Comparison of ENCODE assay signal across 8 cellular contexts in the genomic region with DNA sequence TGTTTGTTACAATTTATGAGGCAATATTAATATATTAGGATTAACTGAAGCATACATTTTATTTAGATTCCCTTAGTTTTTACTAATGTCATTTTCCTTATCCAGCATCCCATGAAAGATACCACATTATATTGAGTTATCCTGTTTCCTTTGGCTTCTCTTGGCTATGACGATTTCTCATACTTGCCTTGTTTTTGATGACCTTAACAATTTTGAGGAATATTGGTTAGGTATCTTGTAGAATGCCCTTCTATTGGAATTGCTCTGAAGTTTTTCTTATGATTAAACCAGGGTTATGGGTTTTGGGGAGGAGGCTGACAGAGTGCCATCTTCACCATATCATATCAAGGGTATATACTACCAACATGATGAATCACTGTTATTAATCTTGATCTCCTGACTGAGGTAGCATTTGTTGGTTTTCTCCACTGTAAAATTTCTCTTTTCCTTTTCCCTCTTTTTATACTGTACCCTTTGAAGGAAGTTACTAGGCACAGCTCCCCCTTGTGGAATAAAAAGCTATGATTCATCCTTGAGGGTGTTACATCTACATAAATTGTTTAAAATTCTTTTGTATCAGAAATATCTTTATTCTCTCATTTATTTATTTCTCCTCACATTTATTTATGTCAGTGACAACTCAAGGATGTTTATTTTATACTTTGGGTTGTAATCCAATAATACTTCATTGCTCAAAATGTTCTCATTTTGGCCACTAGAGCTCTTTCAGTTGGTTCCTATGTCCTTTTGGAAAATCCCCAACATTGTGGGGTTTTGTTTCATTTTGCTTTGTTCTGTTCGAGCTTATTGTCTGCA.
A peak's percentile ranks its signal among the peaks of the same experiment; 100 is the strongest.
DNase-seq lines count a peak whose midpoint lies in the region; ATAC-seq, FAIRE-seq and TF ChIP-seq lines count a peak whose summit lies in the region.

No MANE protein-coding gene starts in this region.

- H3K27me3 ChIP-seq in HepG2 (ENCODE audit: control insufficient read depth in 1 of 2, insufficient read depth in 2 of 2, low read length in 2 of 2) = no peaks in the 10 kb centered on the region

- H3K4me3 Mint-ChIP-seq in WTC11 = no peak overlapping the region

- no peaks in the 10 kb centered on the region for H3K36me3 ChIP-seq in HepG2 (replicated peaks in 1 of 2; ENCODE audit: control insufficient read depth in 1 of 2, insufficient read depth in 2 of 2, low read length in 2 of 2)

- H3K79me2 ChIP-seq in HepG2 (ENCODE audit: insufficient read depth, low read length) = no peaks in the 10 kb centered on the region

- no peak overlapping the region for H3K9ac ChIP-seq in HepG2 (ENCODE audit: insufficient read depth, low read depth, low read length)

- DNase-seq in NCI-H2081 (lab: John Stamatoyannopoulos, UW) = peak; percentile 8
- no peak for DNase-seq in NCI-H2081 treated with DMSO at 0.1 percent for 48 hours (lab: John Stamatoyannopoulos, UW)
- DNase-seq in WTC11 (ENCODE audit: low spot score) = no peak
- peak; percentile 5 for DNase-seq in HepG2 (ENCODE audit: low spot score)
- no peak for DNase-seq in urothelium cell line (ENCODE audit: low spot score)
- DNase-seq in NCI-H446 treated with DMSO at 0.1 percent for 48 hours (lab: John Stamatoyannopoulos, UW) = no peak
- no peak for DNase-seq in activated CD8-positive, alpha-beta memory T cell treated with anti-CD3 and anti-CD28 coated beads, Interleukin-2, amount 50 U/mL, for 4 hours

- no peaks in the 10 kb centered on the region for H3K9me3 ChIP-seq in HepG2 (ENCODE audit: low read length)

- intact Hi-C loops in HepG2 (cut with micrococcal nuclease; ENCODE audit: unreplicated experiment) = loop anchor here (1.0 kb wide), 1 partner anchor 433 kb away; no protein-coding TSS in a partner anchor

- H2AFZ ChIP-seq in HepG2 (ENCODE audit: low read length) = no peak overlapping the region

- TF ChIP-seq EP300 in HepG2 (IDR thresholded peaks at IDR 0.05; ENCODE audit: low read depth in 2 of 2, low read length in 2 of 2) (no peak), HepG2 (CRISPR knock-in tag; IDR thresholded peaks at IDR 0.05; ENCODE audit: borderline replicate concordance) (no peak)

- H3K4me3 ChIP-seq in HepG2 (replicated peaks in 1 of 3; ENCODE audit: insufficient read depth in 1 of 3, low read depth in 2 of 3, low read length in 3 of 3) = no peak overlapping the region

- no peak for TF ChIP-seq POLR2A in HepG2 (IDR thresholded peaks at IDR 0.05; ENCODE audit: insufficient read depth in 1 of 2, low read depth in 2 of 2, low read length in 2 of 2)

- in situ Hi-C loops in HepG2 (cut with HindIII; ENCODE audit: extremely low pct_ligation_motif_present, low pct_unique_long_range_greater_than_20kb) = no loop called here

- H3K4me2 ChIP-seq in HepG2 (ENCODE audit: low read depth, low read length) = no peak overlapping the region

- H3K27ac ChIP-seq in HepG2 (ENCODE audit: extremely low read length, insufficient read depth, low read length) = no peak overlapping the region

- CTCF ChIA-PET in WTC11 (lab: Charles Lee) = interaction anchor here (0.6 to 1.7 kb wide), 24 partner anchors 9 to 1294 kb away, joined by 3 to 10 read pairs (median 4); a partner anchor contains a TSS
- CTCF ChIA-PET in HepG2 (lab: Yijun Ruan, JAX; ENCODE audit: low intra/inter-chr PET ratio, low total read pairs) = interaction anchor here (1.7 kb wide), 1 partner anchor 432 kb away, joined by 7 read pairs; no protein-coding TSS in a partner anchor

- H3K36me3 Mint-ChIP-seq in WTC11 = no peaks in the 10 kb centered on the region

- ATAC-seq in HG02852 (IDR thresholded peaks at IDR 0.05; ENCODE audit: unreplicated experiment) = peak; percentile 57
- peak; percentile 65 for ATAC-seq in WTC11
- ATAC-seq in HepG2 = no peak

- no TSS peak for BruUV-seq in HepG2 (replicated peaks; lab: Mats Ljungman, UMichigan)

- peaks cover 12% of the 10 kb centered on the region for H3K4me1 Mint-ChIP-seq in WTC11

- TF ChIP-seq RAD21 in HepG2 (CRISPR knock-in tag; IDR thresholded peaks at IDR 0.05) = no peak

- peak; percentile 61 for TF ChIP-seq CTCF in WTC11 (IDR thresholded peaks at IDR 0.05)
- TF ChIP-seq CTCF in HepG2 (CRISPR knock-in tag; IDR thresholded peaks at IDR 0.05) = no peak

- H4K20me1 ChIP-seq in HepG2 (ENCODE audit: insufficient read depth, low read length) = no peaks in the 10 kb centered on the region

- 2% methylated on average over 2 of the region's 2 CpGs for WGBS in HepG2 (ENCODE audit: low lambda C conversion rate)

- no peak overlapping the region for H3K27ac Mint-ChIP-seq in WTC11

- POLR2A ChIA-PET in WTC11 (lab: Charles Lee) (no interaction called here), HepG2 (lab: Yijun Ruan, JAX) (no interaction called here)

- FAIRE-seq in HepG2 (lab: Jason Lieb, UNC) (no peak), urothelium cell line (lab: Jason Lieb, UNC) (no peak)

- no peaks in the 10 kb centered on the region for H3K9me3 Mint-ChIP-seq in WTC11

- H3K4me1 ChIP-seq in HepG2 (ENCODE audit: insufficient read depth, low read length) = no peaks in the 10 kb centered on the region

- no peaks in the 10 kb centered on the region for H3K27me3 Mint-ChIP-seq in WTC11 (ENCODE audit: low read depth)

TF ChIP-seq in WTC11, 78 proteins besides CTCF, POLR2A, EP300 and RAD21 (continues in another document):
- no peak for TF ChIP-seq EMX1 (CRISPR knock-in tag; IDR thresholded peaks at IDR 0.05)
- TF ChIP-seq, protein P1, sequence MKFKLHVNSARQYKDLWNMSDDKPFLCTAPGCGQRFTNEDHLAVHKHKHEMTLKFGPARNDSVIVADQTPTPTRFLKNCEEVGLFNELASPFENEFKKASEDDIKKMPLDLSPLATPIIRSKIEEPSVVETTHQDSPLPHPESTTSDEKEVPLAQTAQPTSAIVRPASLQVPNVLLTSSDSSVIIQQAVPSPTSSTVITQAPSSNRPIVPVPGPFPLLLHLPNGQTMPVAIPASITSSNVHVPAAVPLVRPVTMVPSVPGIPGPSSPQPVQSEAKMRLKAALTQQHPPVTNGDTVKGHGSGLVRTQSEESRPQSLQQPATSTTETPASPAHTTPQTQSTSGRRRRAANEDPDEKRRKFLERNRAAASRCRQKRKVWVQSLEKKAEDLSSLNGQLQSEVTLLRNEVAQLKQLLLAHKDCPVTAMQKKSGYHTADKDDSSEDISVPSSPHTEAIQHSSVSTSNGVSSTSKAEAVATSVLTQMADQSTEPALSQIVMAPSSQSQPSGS (CRISPR knock-in tag; IDR thresholded peaks at IDR 0.05; ENCODE audit: borderline replicate concordance, low read depth) = no peak
- TF ChIP-seq, protein P2, sequence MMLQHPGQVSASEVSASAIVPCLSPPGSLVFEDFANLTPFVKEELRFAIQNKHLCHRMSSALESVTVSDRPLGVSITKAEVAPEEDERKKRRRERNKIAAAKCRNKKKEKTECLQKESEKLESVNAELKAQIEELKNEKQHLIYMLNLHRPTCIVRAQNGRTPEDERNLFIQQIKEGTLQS (CRISPR knock-in tag; conservative IDR thresholded peaks at IDR 0.05) = no peak
- no peak for TF ChIP-seq NFYB (CRISPR knock-in tag; conservative IDR thresholded peaks at IDR 0.05; ENCODE audit: low read depth)
- no peak for TF ChIP-seq SP1 (CRISPR knock-in tag; conservative IDR thresholded peaks at IDR 0.05)
- TF ChIP-seq ZNF671 (CRISPR knock-in tag; IDR thresholded peaks at IDR 0.05) = no peak

TF ChIP-seq in HepG2, 621 proteins besides CTCF, POLR2A, EP300 and RAD21 (continues in another document):
- TF ChIP-seq MAFF (IDR thresholded peaks at IDR 0.05; ENCODE audit: low read depth, low read length) = peak; percentile 61

Comparison
In these comparisons a context has a peak if more than half of its experiments do, and no peak if none do; other contexts are left out.
1. DNase-seq: peak in NCI-H2081 (2 of 2) and HepG2 (single experiment); none in NCI-H2081 treated with DMSO at 0.1 percent for 48 hours (single experiment), WTC11 (single experiment), urothelium cell line (single experiment), NCI-H446 treated with DMSO at 0.1 percent for 48 hours (single experiment) and activated CD8-positive, alpha-beta memory T cell treated with anti-CD3 and anti-CD28 coated beads, Interleukin-2, amount 50 U/mL, for 4 hours (single experiment).